Comparison of ENCODE assay signal across 1 cellular context in genomic region chr6:158560787-158561246, GRCh38.
TF ChIP-seq lines count a peak whose summit lies in the region.

No MANE protein-coding gene starts in this region.

TF ChIP-seq in HCT116, 20 proteins besides CTCF, POLR2A, EP300 and RAD21 (continued from another document):
- no peak for TF ChIP-seq EZH2phosphoT487 (IDR thresholded peaks at IDR 0.05; ENCODE audit: borderline replicate concordance)
- TF ChIP-seq ZBTB33 (IDR thresholded peaks at IDR 0.05; ENCODE audit: extremely low read depth, insufficient replicate concordance, low read length), result no peak
- no peak for TF ChIP-seq MAX (IDR thresholded peaks at IDR 0.05)
TF ChIP-seq in HCT116: peak in this region for 0.
